In genomic region chr2:67528320-67528719, GRCh38 we compare ENCODE assay signal across 30 cellular contexts.
"Had no signal": no experiment of that assay in that cellular context is flagged by ENCODE, and none has a peak within 500 bp of the region (broad histone marks: within the 10 kb centered on the region; RNA-seq: fewer than 3 reads in every experiment).

No MANE protein-coding gene starts in this region.

- H3K4me1 ChIP-seq: ascending aorta, gastrocnemius medialis, heart right ventricle had no signal

- H3K79me2 ChIP-seq: hepatocyte had no signal

- H3K27me3 ChIP-seq: ascending aorta, brain microvascular endothelial cell, esophagus squamous epithelium, gastrocnemius medialis, heart right ventricle, hepatocyte had no signal

- H3K9me3 ChIP-seq: ascending aorta, esophagus squamous epithelium, gastrocnemius medialis, heart right ventricle had no signal

- H3K36me3 ChIP-seq: ascending aorta, brain microvascular endothelial cell, esophagus squamous epithelium, gastrocnemius medialis, heart right ventricle had no signal

- H3K4me3 ChIP-seq: ascending aorta, esophagus squamous epithelium, gastrocnemius medialis, heart right ventricle, hepatocyte had no signal

- H2AFZ ChIP-seq: hepatocyte had no signal

- DNase-seq: activated CD4-positive, alpha-beta memory T cell treated with anti-CD3 and anti-CD28 coated beads, Interleukin-2, amount 10 ng/mL, durations not matched to agents 7 days and 5 days; activated CD4-positive, alpha-beta T cell treated with anti-CD3 and anti-CD28 coated beads for 36 hours; activated CD4-positive, alpha-beta T cell treated with anti-CD3 and anti-CD28 coated beads, Interleukin-2, amount 10 ng/mL, durations not matched to agents 24 days and 14 days; activated CD4-positive, CD25-positive, alpha-beta regulatory T cell; activated CD4-positive, CD25-positive, alpha-beta regulatory T cell treated with anti-CD3 and anti-CD28 coated beads, Interleukin-2, amount 50 U/mL, for 72 hours; activated CD8-positive, alpha-beta memory T cell treated with anti-CD3 and anti-CD28 coated beads, Interleukin-2, amount 50 U/mL, for 48 hours; activated gamma-delta T cell; activated naive CD4-positive, alpha-beta T cell; activated naive CD4-positive, alpha-beta T cell treated with anti-CD3 and anti-CD28 coated beads, Interleukin-2, amount 10 ng/mL, durations not matched to agents 7 days and 5 days; activated naive CD8-positive, alpha-beta T cell treated with anti-CD3 and anti-CD28 coated beads, Interleukin-2, amount 10 ng/mL, durations not matched to agents 7 days and 5 days; activated T-cell treated with anti-CD3 and anti-CD28 coated beads for 4 hours; activated T-cell treated with anti-CD3 and anti-CD28 coated beads, Interleukin-2, amount 50 U/mL, for 24 hours; activated T-cell treated with anti-CD3 and anti-CD28 coated beads, Interleukin-2, amount 50 U/mL, for 72 hours; brain microvascular endothelial cell; caudate nucleus; cortex of kidney; dermis blood vessel endothelial cell; effector CD4-positive, alpha-beta T cell; effector memory CD8-positive, alpha-beta T cell; esophagus squamous epithelium; heart right ventricle; T-helper 1 cell; T-helper 17 cell; T1000 had no signal

- H3K36me3 Mint-ChIP-seq: activated naive CD4-positive, alpha-beta T cell treated with anti-CD3 and anti-CD28 coated beads, Interleukin-2, amount 10 ng/mL, durations not matched to agents 7 days and 5 days; activated naive CD4-positive, alpha-beta T cell treated with anti-CD3 and anti-CD28 coated beads, Interleukin-2, amount 50 U/mL, for 72 hours; activated naive CD8-positive, alpha-beta T cell treated with anti-CD3 and anti-CD28 coated beads, Interleukin-2, amount 10 ng/mL, durations not matched to agents 7 days and 5 days had no signal

- H3K4me3 Mint-ChIP-seq: activated CD4-positive, alpha-beta memory T cell treated with anti-CD3 and anti-CD28 coated beads, Interleukin-2, amount 10 ng/mL, durations not matched to agents 7 days and 5 days; activated CD4-positive, alpha-beta T cell treated with anti-CD3 and anti-CD28 coated beads for 36 hours; activated CD4-positive, alpha-beta T cell treated with anti-CD3 and anti-CD28 coated beads, Interleukin-2, amount 10 ng/mL, durations not matched to agents 24 days and 14 days; activated naive CD4-positive, alpha-beta T cell treated with anti-CD3 and anti-CD28 coated beads, Interleukin-2, amount 10 ng/mL, durations not matched to agents 7 days and 5 days; activated naive CD8-positive, alpha-beta T cell treated with anti-CD3 and anti-CD28 coated beads, Interleukin-2, amount 10 ng/mL, durations not matched to agents 7 days and 5 days; activated T-cell treated with anti-CD3 and anti-CD28 coated beads, Interleukin-2, amount 50 U/mL, for 24 hours; activated T-cell treated with anti-CD3 and anti-CD28 coated beads, Interleukin-2, amount 50 U/mL, for 72 hours; effector memory CD8-positive, alpha-beta T cell; T-helper 17 cell; T-helper 2 cell treated with Interferon-gamma antibody and Interleukin-4, amounts not matched to agents 5 μg/mL and 100 μg/mL, for 36 hours had no signal

- FAIRE-seq: colon had no signal

- H3K27ac ChIP-seq: ascending aorta, brain microvascular endothelial cell, gastrocnemius medialis, heart right ventricle, hepatocyte had no signal

- H3K27ac Mint-ChIP-seq: activated CD4-positive, alpha-beta memory T cell treated with anti-CD3 and anti-CD28 coated beads, Interleukin-2, amount 10 ng/mL, durations not matched to agents 7 days and 5 days; activated CD4-positive, alpha-beta T cell treated with anti-CD3 and anti-CD28 coated beads for 36 hours; activated CD4-positive, alpha-beta T cell treated with anti-CD3 and anti-CD28 coated beads, Interleukin-2, amount 10 ng/mL, durations not matched to agents 24 days and 14 days; activated naive CD4-positive, alpha-beta T cell treated with anti-CD3 and anti-CD28 coated beads, Interleukin-2, amount 10 ng/mL, durations not matched to agents 7 days and 5 days; activated naive CD4-positive, alpha-beta T cell treated with anti-CD3 and anti-CD28 coated beads, Interleukin-2, amount 50 U/mL, for 72 hours; activated naive CD8-positive, alpha-beta T cell treated with anti-CD3 and anti-CD28 coated beads, Interleukin-2, amount 10 ng/mL, durations not matched to agents 7 days and 5 days; activated T-cell treated with anti-CD3 and anti-CD28 coated beads, Interleukin-2, amount 50 U/mL, for 24 hours; activated T-cell treated with anti-CD3 and anti-CD28 coated beads, Interleukin-2, amount 50 U/mL, for 72 hours; effector memory CD8-positive, alpha-beta T cell; T-helper 17 cell; T-helper 2 cell treated with Interferon-gamma antibody and Interleukin-4, amounts not matched to agents 5 μg/mL and 100 μg/mL, for 36 hours had no signal

- H3K4me2 ChIP-seq: hepatocyte had no signal

- ATAC-seq: activated CD4-positive, alpha-beta T cell treated with anti-CD3 and anti-CD28 coated beads for 36 hours; activated naive CD4-positive, alpha-beta T cell treated with anti-CD3 and anti-CD28 coated beads, Interleukin-2, amount 50 U/mL, for 72 hours; activated T-cell treated with anti-CD3 and anti-CD28 coated beads, Interleukin-2, amount 50 U/mL, for 72 hours; effector memory CD8-positive, alpha-beta T cell; gastrocnemius medialis; heart right ventricle; T-helper 17 cell had no signal

- H3K4me1 Mint-ChIP-seq: activated CD4-positive, alpha-beta memory T cell treated with anti-CD3 and anti-CD28 coated beads, Interleukin-2, amount 10 ng/mL, durations not matched to agents 7 days and 5 days; activated CD4-positive, alpha-beta T cell treated with anti-CD3 and anti-CD28 coated beads for 36 hours; activated CD4-positive, alpha-beta T cell treated with anti-CD3 and anti-CD28 coated beads, Interleukin-2, amount 10 ng/mL, durations not matched to agents 24 days and 14 days; activated naive CD4-positive, alpha-beta T cell treated with anti-CD3 and anti-CD28 coated beads, Interleukin-2, amount 10 ng/mL, durations not matched to agents 7 days and 5 days; activated naive CD8-positive, alpha-beta T cell treated with anti-CD3 and anti-CD28 coated beads, Interleukin-2, amount 10 ng/mL, durations not matched to agents 7 days and 5 days; T-helper 17 cell had no signal

- H3K27me3 Mint-ChIP-seq: activated CD4-positive, alpha-beta memory T cell treated with anti-CD3 and anti-CD28 coated beads, Interleukin-2, amount 10 ng/mL, durations not matched to agents 7 days and 5 days; activated CD4-positive, alpha-beta T cell treated with anti-CD3 and anti-CD28 coated beads for 36 hours; activated CD4-positive, alpha-beta T cell treated with anti-CD3 and anti-CD28 coated beads, Interleukin-2, amount 10 ng/mL, durations not matched to agents 24 days and 14 days; activated naive CD4-positive, alpha-beta T cell treated with anti-CD3 and anti-CD28 coated beads, Interleukin-2, amount 10 ng/mL, durations not matched to agents 7 days and 5 days; activated naive CD8-positive, alpha-beta T cell treated with anti-CD3 and anti-CD28 coated beads, Interleukin-2, amount 10 ng/mL, durations not matched to agents 7 days and 5 days; activated T-cell treated with anti-CD3 and anti-CD28 coated beads, Interleukin-2, amount 50 U/mL, for 24 hours had no signal

- H3K9me3 Mint-ChIP-seq: activated CD4-positive, alpha-beta memory T cell treated with anti-CD3 and anti-CD28 coated beads, Interleukin-2, amount 10 ng/mL, durations not matched to agents 7 days and 5 days; activated CD4-positive, alpha-beta T cell treated with anti-CD3 and anti-CD28 coated beads, Interleukin-2, amount 10 ng/mL, durations not matched to agents 24 days and 14 days; activated naive CD8-positive, alpha-beta T cell treated with anti-CD3 and anti-CD28 coated beads, Interleukin-2, amount 10 ng/mL, durations not matched to agents 7 days and 5 days; activated T-cell treated with anti-CD3 and anti-CD28 coated beads, Interleukin-2, amount 50 U/mL, for 24 hours; effector memory CD8-positive, alpha-beta T cell; T-helper 2 cell treated with Interferon-gamma antibody and Interleukin-4, amounts not matched to agents 5 μg/mL and 100 μg/mL, for 36 hours had no signal
